In the genomic region with DNA sequence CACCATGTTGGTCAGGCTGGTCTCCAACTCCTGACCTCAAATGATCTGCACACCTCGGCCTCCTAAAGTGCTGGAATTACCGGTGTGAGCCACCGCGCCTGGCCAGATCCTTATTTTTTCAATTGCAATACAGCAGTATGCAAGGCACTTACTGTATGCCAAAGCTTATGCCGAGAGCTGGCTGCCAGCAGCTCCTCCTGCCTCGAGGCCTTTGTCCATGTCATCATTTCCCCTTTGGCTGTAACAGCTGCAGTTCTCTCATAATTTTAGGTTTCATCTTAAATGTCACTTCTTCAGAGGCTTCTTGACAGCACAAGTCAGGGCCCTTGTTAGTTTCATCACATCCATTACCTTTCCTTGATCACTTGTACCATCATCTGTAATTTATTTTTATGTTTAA, we compare ENCODE assay signal across 10 cellular contexts. TPM values are rescaled to one million over a fixed set of nuclear protein-coding genes. Genes with fewer than 3 reads are reported as not detected.
DNase-seq lines count a peak whose midpoint lies in the region; ATAC-seq and TF ChIP-seq lines count a peak whose summit lies in the region.
"Had no signal": no experiment of that assay in that cellular context is flagged by ENCODE, and none has a peak within 500 bp of the region (broad histone marks: within the 10 kb centered on the region; RNA-seq: fewer than 3 reads in every experiment).

No MANE protein-coding gene starts in this region.

- H3K27ac ChIP-seq in cingulate gyrus (ENCODE audit: low read depth, low read length), result peak overlapping the region; percentile 99

- DNase-seq in GM12865 (ENCODE audit: low read depth) (peak; percentile 30), NOMO-1 (lab: John Stamatoyannopoulos, UW; ENCODE audit: unreplicated experiment in 2 of 2) (peak; percentile 54 to 72), neural crest cell (ENCODE audit: low read depth, low spot score) (no peak), NCI-H1694 (lab: John Stamatoyannopoulos, UW) (no peak), hepatic stellate cell (ENCODE audit: low spot score) (no peak)
- no peak for DNase-seq in activated CD4-positive, CD25-positive, alpha-beta regulatory T cell treated with anti-CD3 and anti-CD28 coated beads, Interleukin-2, amount 50 U/mL, for 72 hours
- DNase-seq: activated gamma-delta T cell, NCI-H1436 had no signal

- no peaks in the 10 kb centered on the region for H3K9me3 Mint-ChIP-seq in neural crest cell

- TF ChIP-seq CTCF in GM12865 (IDR thresholded peaks at IDR 0.05; ENCODE audit: insufficient read depth, low read depth, low read length, missing control alignments) (no peak), neural crest cell (conservative IDR thresholded peaks at IDR 0.05) (no peak)

- H3K4me3 Mint-ChIP-seq in neural crest cell, result peak overlapping the region; percentile 93

- H3K36me3 Mint-ChIP-seq in neural crest cell (ENCODE audit: low read depth), result peaks cover 24% of the 10 kb centered on the region

- H3K27ac Mint-ChIP-seq in neural crest cell (ENCODE audit: unreplicated experiment), result peak overlapping the region; percentile 35

- peaks cover 3% of the 10 kb centered on the region for H3K27me3 Mint-ChIP-seq in neural crest cell (ENCODE audit: low read depth)

- H3K4me1 Mint-ChIP-seq in neural crest cell, result peaks cover 63% of the 10 kb centered on the region

- peak overlapping the region; percentile 73 for H3K4me3 ChIP-seq in GM12865 (ENCODE audit: low read depth, low read length)

- no peak for ATAC-seq in GM21423 (IDR thresholded peaks at IDR 0.05; ENCODE audit: unreplicated experiment)

RNA-seq across cellular contexts. Expression of a gene that starts 1.5 kb away (rescaled TPM):
- 194 and 209 TPM in 2 replicates for total RNA-seq in neural crest cell

RNA-seq across cellular contexts. Expression of a gene that starts 30.9 kb away (rescaled TPM):
- 23.0 and 26.0 TPM in 2 replicates for total RNA-seq in neural crest cell

Comparison
In these comparisons a context has a peak if more than half of its experiments do, and no peak if none do; other contexts are left out.
1. DNase-seq: peak in GM12865 (single experiment) and NOMO-1 (2 of 2); none in neural crest cell (single experiment), activated CD4-positive, CD25-positive, alpha-beta regulatory T cell treated with anti-CD3 and anti-CD28 coated beads, Interleukin-2, amount 50 U/mL, for 72 hours (single experiment), NCI-H1694 (single experiment) and hepatic stellate cell (single experiment).